Comparison of ENCODE assay signal across 8 cellular contexts in the genomic region with DNA sequence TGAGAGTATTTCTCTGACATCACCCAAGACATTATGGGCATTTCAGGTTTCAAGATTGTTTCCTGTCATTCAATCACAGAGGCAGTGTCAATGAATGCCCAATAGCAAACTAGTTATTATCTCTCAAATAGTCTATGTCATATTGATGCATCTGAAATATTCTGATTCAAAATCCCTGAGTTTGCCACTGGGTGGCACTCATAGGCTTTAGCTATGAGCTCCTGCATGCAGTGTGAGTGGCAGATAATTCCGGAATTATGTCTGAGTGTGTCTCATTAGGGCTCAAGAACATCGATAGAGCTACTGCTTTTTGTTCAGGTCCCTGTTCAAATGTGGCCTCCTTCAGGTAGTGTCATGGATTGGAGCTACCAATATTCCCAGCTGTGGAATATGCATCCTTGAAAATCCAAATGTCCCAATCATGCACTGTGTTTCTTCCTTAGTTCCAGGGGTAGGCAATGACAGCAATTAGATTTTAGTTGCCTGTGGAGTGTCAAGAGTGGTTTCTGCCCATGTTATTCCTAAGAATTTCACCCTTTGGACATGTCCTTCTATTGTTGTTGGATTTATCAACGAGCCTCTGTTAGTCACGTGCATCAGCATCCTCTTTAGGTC. TPM values are rescaled to one million over a fixed set of nuclear protein-coding genes. Genes with fewer than 3 reads are reported as not detected.
A peak's percentile ranks its signal among the peaks of the same experiment; 100 is the strongest.
DNase-seq lines count a peak whose midpoint lies in the region; ATAC-seq and TF ChIP-seq lines count a peak whose summit lies in the region.

No MANE protein-coding gene starts in this region.

- no peak overlapping the region for H3K27ac Mint-ChIP-seq in activated CD8-positive, alpha-beta T cell treated with anti-CD3 and anti-CD28 coated beads, Interleukin-2, amount 10 ng/mL, durations not matched to agents 7 days and 5 days
- no peak overlapping the region for H3K27ac Mint-ChIP-seq in osteocyte (ENCODE audit: unreplicated experiment)

- in situ Hi-C loops in GM13977 (cut with MboI; ENCODE audit: low pct_unique_long_range_greater_than_20kb, low sequenced_read_pairs, unreplicated experiment) = no loop called here

- H3K36me3 Mint-ChIP-seq in activated CD8-positive, alpha-beta T cell treated with anti-CD3 and anti-CD28 coated beads, Interleukin-2, amount 10 ng/mL, durations not matched to agents 7 days and 5 days (ENCODE audit: low read depth) = no peaks in the 10 kb centered on the region
- no peaks in the 10 kb centered on the region for H3K36me3 Mint-ChIP-seq in osteocyte (ENCODE audit: unreplicated experiment)

- H3K4me3 ChIP-seq in fibroblast of the aortic adventitia (ENCODE audit: low read depth, low read length) = no peak overlapping the region

- POLR2A ChIA-PET in activated CD8-positive, alpha-beta T cell treated with anti-CD3 and anti-CD28 coated beads, Interleukin-2, amount 10 ng/mL, durations not matched to agents 7 days and 5 days (lab: Charles Lee) = no interaction called here

- H3K27me3 Mint-ChIP-seq in activated CD8-positive, alpha-beta T cell treated with anti-CD3 and anti-CD28 coated beads, Interleukin-2, amount 10 ng/mL, durations not matched to agents 7 days and 5 days (ENCODE audit: low read depth) = peaks cover 23% of the 10 kb centered on the region
- peaks cover 53% of the 10 kb centered on the region for H3K27me3 Mint-ChIP-seq in osteocyte (ENCODE audit: unreplicated experiment)

- peak; percentile 84 for ATAC-seq in activated CD8-positive, alpha-beta T cell treated with anti-CD3 and anti-CD28 coated beads, Interleukin-2, amount 10 ng/mL, durations not matched to agents 7 days and 5 days
- no peak for ATAC-seq in GM18498 (IDR thresholded peaks at IDR 0.05; ENCODE audit: unreplicated experiment)
- ATAC-seq in GM18517 (IDR thresholded peaks at IDR 0.05; ENCODE audit: unreplicated experiment) = no peak

- peak; percentile 43 to 55 for DNase-seq in AML-193 (lab: John Stamatoyannopoulos, UW)
- DNase-seq in GM13977 (ENCODE audit: low spot score) = peak; percentile 56
- peak; percentile 60 for DNase-seq in NCI-H2227 treated with DMSO at 0.1 percent for 48 hours (lab: John Stamatoyannopoulos, UW)
- DNase-seq in activated CD8-positive, alpha-beta T cell treated with anti-CD3 and anti-CD28 coated beads, Interleukin-2, amount 10 ng/mL, durations not matched to agents 7 days and 5 days = peak; percentile 62
- peak; percentile 67 for DNase-seq in fibroblast of the aortic adventitia (ENCODE audit: low read depth)
- DNase-seq in osteocyte (ENCODE audit: extremely low spot score, unreplicated experiment) = no peak

- H3K4me1 Mint-ChIP-seq in activated CD8-positive, alpha-beta T cell treated with anti-CD3 and anti-CD28 coated beads, Interleukin-2, amount 10 ng/mL, durations not matched to agents 7 days and 5 days (ENCODE audit: low read depth) = no peaks in the 10 kb centered on the region
- H3K4me1 Mint-ChIP-seq in osteocyte (ENCODE audit: unreplicated experiment) = no peaks in the 10 kb centered on the region

- CTCF ChIA-PET in activated CD8-positive, alpha-beta T cell treated with anti-CD3 and anti-CD28 coated beads, Interleukin-2, amount 10 ng/mL, durations not matched to agents 7 days and 5 days (lab: Charles Lee) = interaction anchor here (0.7 to 3.8 kb wide), 15 partner anchors 8 to 378 kb away, joined by 3 to 73 read pairs (median 5); no protein-coding TSS in a partner anchor

- TF ChIP-seq CTCF in GM13977 (IDR thresholded peaks at IDR 0.05; ENCODE audit: extremely low read depth, insufficient read depth, missing control alignments) (peak; percentile 64), fibroblast of the aortic adventitia (IDR thresholded peaks at IDR 0.05; ENCODE audit: insufficient read depth, low read length) (peak; percentile 69), osteocyte (IDR thresholded peaks at IDR 0.05) (peak; percentile 77)

- no peak overlapping the region for H3K4me3 Mint-ChIP-seq in activated CD8-positive, alpha-beta T cell treated with anti-CD3 and anti-CD28 coated beads, Interleukin-2, amount 10 ng/mL, durations not matched to agents 7 days and 5 days
- H3K4me3 Mint-ChIP-seq in osteocyte (ENCODE audit: unreplicated experiment) = no peak overlapping the region

- H3K9me3 Mint-ChIP-seq in activated CD8-positive, alpha-beta T cell treated with anti-CD3 and anti-CD28 coated beads, Interleukin-2, amount 10 ng/mL, durations not matched to agents 7 days and 5 days (ENCODE audit: insufficient read depth) = no peaks in the 10 kb centered on the region
- no peaks in the 10 kb centered on the region for H3K9me3 Mint-ChIP-seq in osteocyte (ENCODE audit: unreplicated experiment)

RNA-seq across cellular contexts. Expression of a gene that starts 7.8 kb away (rescaled TPM):
- total RNA-seq in activated CD8-positive, alpha-beta T cell treated with anti-CD3 and anti-CD28 coated beads, Interleukin-2, amount 10 ng/mL, durations not matched to agents 7 days and 5 days = not detected
- total RNA-seq in fibroblast of the aortic adventitia (ENCODE audit: low replicate concordance) (not detected in 2 replicates), osteocyte (not detected in 2 replicates)

RNA-seq across cellular contexts. Expression of a gene that starts 30.9 kb away (rescaled TPM):
- not detected for total RNA-seq in activated CD8-positive, alpha-beta T cell treated with anti-CD3 and anti-CD28 coated beads, Interleukin-2, amount 10 ng/mL, durations not matched to agents 7 days and 5 days
- total RNA-seq in fibroblast of the aortic adventitia (ENCODE audit: low replicate concordance) = not detected in 2 replicates
- not detected in 2 replicates for total RNA-seq in osteocyte

RNA-seq across cellular contexts. Expression of a gene that starts 35.9 kb away (rescaled TPM):
- total RNA-seq in activated CD8-positive, alpha-beta T cell treated with anti-CD3 and anti-CD28 coated beads, Interleukin-2, amount 10 ng/mL, durations not matched to agents 7 days and 5 days = 100 to 1,000 TPM; 102 to 113 TPM
- total RNA-seq in fibroblast of the aortic adventitia (ENCODE audit: low replicate concordance) (59.7 and 73.6 TPM in 2 replicates), osteocyte (122 and 130 TPM in 2 replicates)
